ENCODE assay signal across 12 cellular contexts in genomic region chr1:243487036-243487648, GRCh38.
"Had no signal": no experiment of that assay in that cellular context is flagged by ENCODE, and none has a peak within 500 bp of the region (broad histone marks: within the 10 kb centered on the region; RNA-seq: fewer than 3 reads in every experiment).

No MANE protein-coding gene starts in this region.

- H3K4me3 Mint-ChIP-seq: activated naive CD4-positive, alpha-beta T cell treated with anti-CD3 and anti-CD28 coated beads, Interleukin-2, amount 50 U/mL, for 24 hours; dendritic cell treated with granulocyte-macrophage colony-stimulating factor and Interleukin-4, amounts not matched to agents 40 ng/mL and 50 ng/mL, for 4 days; nephron progenitor cell had no signal

- H3K27ac ChIP-seq: body of pancreas had no signal

- H3K36me3 Mint-ChIP-seq: activated naive CD4-positive, alpha-beta T cell treated with anti-CD3 and anti-CD28 coated beads, Interleukin-2, amount 50 U/mL, for 24 hours had no signal

- H3K9me3 ChIP-seq: body of pancreas had no signal

- H3K4me3 ChIP-seq: body of pancreas had no signal

- DNase-seq: activated CD8-positive, alpha-beta memory T cell treated with anti-CD3 and anti-CD28 coated beads for 24 hours; activated effector memory CD4-positive, alpha-beta T cell treated with Interleukin-2 at 50 U/mL for 16 hours; body of pancreas; cerebellar nuclear complex; mammary epithelial cell; nephron progenitor cell; stimulated activated naive CD4-positive, alpha-beta T cell had no signal

- ATAC-seq: body of pancreas, esophagus mucosa, sciatic nerve had no signal

- H3K27me3 ChIP-seq: body of pancreas had no signal

- H3K27ac Mint-ChIP-seq: activated naive CD4-positive, alpha-beta T cell treated with anti-CD3 and anti-CD28 coated beads, Interleukin-2, amount 50 U/mL, for 24 hours; dendritic cell treated with granulocyte-macrophage colony-stimulating factor and Interleukin-4, amounts not matched to agents 40 ng/mL and 50 ng/mL, for 4 days; nephron progenitor cell had no signal

- FAIRE-seq: endometrium had no signal

- H3K9me3 Mint-ChIP-seq: activated naive CD4-positive, alpha-beta T cell treated with anti-CD3 and anti-CD28 coated beads, Interleukin-2, amount 50 U/mL, for 24 hours; dendritic cell treated with granulocyte-macrophage colony-stimulating factor and Interleukin-4, amounts not matched to agents 40 ng/mL and 50 ng/mL, for 4 days; nephron progenitor cell had no signal

- H3K27me3 Mint-ChIP-seq: activated naive CD4-positive, alpha-beta T cell treated with anti-CD3 and anti-CD28 coated beads, Interleukin-2, amount 50 U/mL, for 24 hours had no signal
